Comparison of ENCODE assay signal across 8 cellular contexts in genomic region chr11:125112235-125112604, GRCh38. TPM values are rescaled to one million over a fixed set of nuclear protein-coding genes. Genes with fewer than 3 reads are reported as not detected.
A peak's percentile ranks its signal among the peaks of the same experiment; 100 is the strongest.
DNase-seq lines count a peak whose midpoint lies in the region; ATAC-seq, FAIRE-seq and TF ChIP-seq lines count a peak whose summit lies in the region.

No MANE protein-coding gene starts in this region.

- H4K5ac ChIP-seq in H1 (ENCODE audit: insufficient read length, low read depth, low read length) = peak overlapping the region; percentile 59

- no peak overlapping the region for H2BK20ac ChIP-seq in H1 (ENCODE audit: low read length)

- no peak overlapping the region for H2BK5ac ChIP-seq in H1 (ENCODE audit: low read depth, low read length)

- H3K4me1 ChIP-seq in CD8-positive, alpha-beta T cell (ENCODE audit: insufficient read depth, low read length) = peaks cover 15% of the 10 kb centered on the region
- H3K4me1 ChIP-seq in OCI-LY7 (ENCODE audit: insufficient read depth, low read length, poor library complexity, severe bottlenecking) = peaks cover 17% of the 10 kb centered on the region
- H3K4me1 ChIP-seq in H1 (replicated peaks in 1 of 4; ENCODE audit: control insufficient read depth in 3 of 4, insufficient read depth in 4 of 4, low read length in 3 of 4) = peaks cover 2 to 6% (median 3%) of the 10 kb centered on the region in 4 experiments; a peak in 3 of 7 replicates
- no peaks in the 10 kb centered on the region for H3K4me1 ChIP-seq in osteoblast (ENCODE audit: insufficient read depth, low read length)

- no peak overlapping the region for H3K23ac ChIP-seq in H1 (ENCODE audit: insufficient read length)

- peaks cover 4% of the 10 kb centered on the region for H3K9me3 Mint-ChIP-seq in CD8-positive, alpha-beta T cell

- peak overlapping the region; percentile 89 for H3K4me3 ChIP-seq in CD8-positive, alpha-beta T cell (ENCODE audit: low read depth, low read length)
- H3K4me3 ChIP-seq in OCI-LY7 (ENCODE audit: low read depth, low read length, poor library complexity, severe bottlenecking) (peak overlapping the region; percentile 55), H1 (ENCODE audit: extremely low read depth in 1 of 4, insufficient read depth in 2 of 4, low read depth in 3 of 4, low read length in 4 of 4) (peak overlapping the region; percentile 13 to 51 (median 30); a peak in 5 of 8 replicates), osteoblast (ENCODE audit: insufficient read depth, low read length) (peak overlapping the region; percentile 71)

- intact Hi-C loops in CD8-positive, alpha-beta T cell (cut with DNase I, micrococcal nuclease) = loop anchor here (5.0 to 10.0 kb wide), 9 partner anchors 350 to 1370 kb away; partner anchors contain the start of genes FAM118B (in 2 of the 2), RPUSD4 (in 2 of the 2), STT3A (in 2 of the 2) and ESAM (in 1 of the 2)
- intact Hi-C loops in OCI-LY7 (cut with micrococcal nuclease; ENCODE audit: unreplicated experiment) = loop anchor here (5.0 kb wide), 2 partner anchors 40 to 315 kb away; no protein-coding TSS in a partner anchor
- intact Hi-C loops in sciatic nerve (cut with DNase I) = no loop called here

- peaks cover 3% of the 10 kb centered on the region; the same call in 1 of the 2 replicates for H3K23me2 ChIP-seq in H1 (ENCODE audit: low read depth, low read length)

- no peak for TF ChIP-seq CTCF in CD8-positive, alpha-beta T cell (IDR thresholded peaks at IDR 0.05)
- TF ChIP-seq CTCF in OCI-LY7 (conservative IDR thresholded peaks at IDR 0.05; ENCODE audit: low read length) (no peak), H1 (IDR thresholded peaks at IDR 0.05; ENCODE audit: control extremely low read depth in 1 of 3, insufficient read depth in 1 of 3, low read depth in 1 of 3, low read length in 3 of 3) (no peak), osteoblast (IDR thresholded peaks at IDR 0.05; ENCODE audit: extremely low read depth, low read depth, low read length) (no peak), GM10266 (IDR thresholded peaks at IDR 0.05; ENCODE audit: control insufficient read depth, insufficient read depth, low read depth, missing control alignments) (no peak)

- no peaks in the 10 kb centered on the region; the same call in 1 of the 2 replicates for H3K79me1 ChIP-seq in H1 (ENCODE audit: low read depth, low read length)

- peak overlapping the region; percentile 75 for H3K27ac ChIP-seq in CD8-positive, alpha-beta T cell (ENCODE audit: low read depth, low read length)
- no peak overlapping the region for H3K27ac ChIP-seq in OCI-LY7 (ENCODE audit: low read depth, low read length, poor library complexity, severe bottlenecking)
- no peak overlapping the region for H3K27ac ChIP-seq in H1 (ENCODE audit: low read depth, low read length)
- peak overlapping the region; percentile 60 for H3K27ac ChIP-seq in osteoblast (ENCODE audit: low read depth, low read length)

- no peak overlapping the region for H3K56ac ChIP-seq in H1 (replicated peaks; ENCODE audit: insufficient read length, low read depth, low read length)

- H3K14ac ChIP-seq in H1 (ENCODE audit: insufficient read length) = no peak overlapping the region

- no peak for ATAC-seq in CD8-positive, alpha-beta T cell
- no peak for ATAC-seq in sciatic nerve

- TF ChIP-seq POLR2A in H1 (IDR thresholded peaks at IDR 0.05; ENCODE audit: control extremely low read depth in 1 of 2, low read depth in 2 of 2, low read length in 2 of 2) = no peak

- peaks cover 8% of the 10 kb centered on the region for H3K36me3 Mint-ChIP-seq in CD8-positive, alpha-beta T cell

- 75% methylated on average over 8 of the region's 8 CpGs; no CpG with 5 or more reads in 1 of the 2 experiments for WGBS in H1 (ENCODE audit: extremely low coverage in 1 of 2, insufficient coverage in 1 of 2, insufficient read length in 1 of 2, insufficient replicate concordance in 2 of 2, low coverage in 1 of 2, low lambda C conversion rate in 2 of 2, missing lambda C conversion rate in 1 of 2), 2 experiments

- H3K4me2 ChIP-seq in OCI-LY7 (ENCODE audit: low read length) = peak overlapping the region; percentile 61
- peak overlapping the region; percentile 71 to 88 for H3K4me2 ChIP-seq in H1 (ENCODE audit: insufficient read depth in 1 of 2, low read depth in 2 of 2, low read length in 2 of 2)
- H3K4me2 ChIP-seq in osteoblast (ENCODE audit: insufficient read depth, low read length) = peak overlapping the region; percentile 91

- TF ChIP-seq RAD21 in H1 (IDR thresholded peaks at IDR 0.05 in 1 of 2, conservative IDR thresholded peaks at IDR 0.05 in 1 of 2; ENCODE audit: low read depth in 2 of 2, low read length in 2 of 2) = no peak

- peak overlapping the region; percentile 99 for H3K4me3 Mint-ChIP-seq in CD8-positive, alpha-beta T cell

- CTCF ChIA-PET in CD8-positive, alpha-beta T cell (lab: Charles Lee) = interaction anchor here (0.9 to 3.1 kb wide), 6 partner anchors 12 to 161 kb away, joined by 3 to 14 read pairs (median 4); partner anchors contain the start of gene CCDC15
- CTCF ChIA-PET in OCI-LY7 (lab: Charles Lee; ENCODE audit: unreplicated experiment) = interaction anchor here (1.1 to 3.7 kb wide), 3 partner anchors 12 to 21 kb away, joined by 4 to 20 read pairs (median 7); no protein-coding TSS in a partner anchor
- CTCF ChIA-PET in H1 (lab: Charles Lee; ENCODE audit: partially characterized antibody) = interaction anchor here (0.8 to 13.5 kb wide), 15 partner anchors 9 to 317 kb away, joined by 3 to 247 read pairs (median 7); no protein-coding TSS in a partner anchor

- peak overlapping the region; percentile 12 for H4K91ac ChIP-seq in H1 (replicated peaks; ENCODE audit: insufficient read length, low read length)

- H3K9me2 ChIP-seq in OCI-LY7 (ENCODE audit: insufficient read depth, low read length) = no peaks in the 10 kb centered on the region

- no peaks in the 10 kb centered on the region for H3K27me3 Mint-ChIP-seq in CD8-positive, alpha-beta T cell (ENCODE audit: low read depth)

- no peak overlapping the region for H2BK12ac ChIP-seq in H1 (ENCODE audit: low read depth, low read length)

- H2AFZ ChIP-seq in OCI-LY7 (ENCODE audit: low read length) (peak overlapping the region; percentile 59; the same call in 1 of the 2 replicates), H1 (ENCODE audit: low read length) (peak overlapping the region; percentile 28; the same call in 1 of the 2 replicates), osteoblast (ENCODE audit: low read length) (peak overlapping the region; percentile 99)

- no peak overlapping the region for H2AK5ac ChIP-seq in H1 (ENCODE audit: low read depth, low read length)

- H2BK15ac ChIP-seq in H1 (ENCODE audit: low read length) = 0 out of 2 replicates have a peak overlapping the region, but pooled peaks have one; percentile 73

- no peak for FAIRE-seq in H1 (lab: Jason Lieb, UNC)

- H3K79me2 ChIP-seq in OCI-LY7 (ENCODE audit: insufficient read depth, low read depth, low read length) (peaks cover 11% of the 10 kb centered on the region; the same call in 1 of the 2 replicates), H1 (ENCODE audit: control insufficient read depth in 1 of 2, insufficient read depth in 2 of 2, low read length in 2 of 2) (peaks cover 0 to 13% of the 10 kb centered on the region in 2 experiments; a peak in 2 of 4 replicates), osteoblast (ENCODE audit: insufficient read depth, low read length) (peaks cover 9% of the 10 kb centered on the region)

- H4K20me1 ChIP-seq in OCI-LY7 (ENCODE audit: insufficient read depth, low read length) (no peaks in the 10 kb centered on the region), H1 (replicated peaks in 1 of 2; ENCODE audit: control insufficient read depth in 1 of 2, insufficient read depth in 2 of 2, low read length in 2 of 2) (no peaks in the 10 kb centered on the region), osteoblast (ENCODE audit: insufficient read depth, low read length) (no peaks in the 10 kb centered on the region)

- POLR2A ChIA-PET in CD8-positive, alpha-beta T cell (lab: Charles Lee) = interaction anchor here (0.7 to 3.2 kb wide), 7 partner anchors 8 to 192 kb away, joined by 3 to 15 read pairs (median 3); partner anchors contain the start of gene CCDC15
- POLR2A ChIA-PET in OCI-LY7 (lab: Charles Lee) = interaction anchor here (0.6 to 2.7 kb wide), 8 partner anchors 12 to 277 kb away, joined by 3 to 19 read pairs (median 6); partner anchors contain the start of gene CCDC15
- POLR2A ChIA-PET in H1 (lab: Charles Lee; ENCODE audit: partially characterized antibody) = interaction anchor here (1.4 to 2.1 kb wide), 2 partner anchors 30 to 290 kb away, joined by 3 to 4 read pairs; no protein-coding TSS in a partner anchor

- H3K27me3 ChIP-seq in CD8-positive, alpha-beta T cell (ENCODE audit: insufficient read depth, low read length) = no peaks in the 10 kb centered on the region
- H3K27me3 ChIP-seq in H1 (replicated peaks in 1 of 4; ENCODE audit: control insufficient read depth in 3 of 4, extremely low read depth in 1 of 4, insufficient read depth in 3 of 4, low read length in 3 of 4) (peaks cover 0 to 2% (median 0%) of the 10 kb centered on the region in 4 experiments; a peak in 2 of 7 replicates), osteoblast (ENCODE audit: insufficient read depth, low read length) (peaks cover 4% of the 10 kb centered on the region)

- TF ChIP-seq EP300 in H1 (IDR thresholded peaks at IDR 0.05; ENCODE audit: borderline replicate concordance in 1 of 2, low read depth in 2 of 2, low read length in 2 of 2) = no peak

- H3K4me1 Mint-ChIP-seq in CD8-positive, alpha-beta T cell (ENCODE audit: low read depth) = peaks cover 20% of the 10 kb centered on the region

- TSS peak; percentile 95 for BruUV-seq in OCI-LY7 (replicated peaks; lab: Mats Ljungman, UMichigan)

- H3K36me3 ChIP-seq in CD8-positive, alpha-beta T cell (ENCODE audit: insufficient read depth, low read length) = no peaks in the 10 kb centered on the region
- H3K36me3 ChIP-seq in OCI-LY7 (ENCODE audit: insufficient read depth, low read length) (peaks cover 5% of the 10 kb centered on the region; the same call in 1 of the 2 replicates), H1 (ENCODE audit: control insufficient read depth in 2 of 4, insufficient read depth in 4 of 4, low read length in 3 of 4) (peaks cover 0 to 4% (median under 1%) of the 10 kb centered on the region in 4 experiments; a peak in 3 of 8 replicates), osteoblast (ENCODE audit: insufficient read depth, low read length) (no peaks in the 10 kb centered on the region)

- H3K4ac ChIP-seq in H1 (replicated peaks; ENCODE audit: insufficient read length, low read depth, low read length) = no peak overlapping the region

- no peak overlapping the region for H4K8ac ChIP-seq in H1 (ENCODE audit: extremely low read depth, insufficient read depth, low read length)

- no peak overlapping the region for H3K9ac ChIP-seq in H1 (replicated peaks in 1 of 4; ENCODE audit: extremely low read depth in 1 of 4, low read depth in 3 of 4, low read length in 3 of 4)

- H2BK120ac ChIP-seq in H1 (replicated peaks; ENCODE audit: low read depth, low read length) = no peak overlapping the region

- no peaks in the 10 kb centered on the region for H3K9me3 ChIP-seq in CD8-positive, alpha-beta T cell (ENCODE audit: low read length)
- H3K9me3 ChIP-seq in OCI-LY7 (ENCODE audit: low read length) (peaks cover 7% of the 10 kb centered on the region; the same call in 1 of the 2 replicates), H1 (ENCODE audit: insufficient read depth in 2 of 2, low read depth in 1 of 2, low read length in 1 of 2) (peaks cover 0 to under 1% of the 10 kb centered on the region in 2 experiments; a peak in 1 of 4 replicates), osteoblast (ENCODE audit: low read depth, low read length) (no peaks in the 10 kb centered on the region)

- H3K27ac Mint-ChIP-seq in CD8-positive, alpha-beta T cell = peak overlapping the region; percentile 96

- no peak for DNase-seq in CD8-positive, alpha-beta T cell
- no peak for DNase-seq in OCI-LY7 (ENCODE audit: low spot score)
- DNase-seq in H1 (ENCODE audit: low read depth in 1 of 2, low spot score in 2 of 2) = no peak
- DNase-seq in osteoblast (ENCODE audit: insufficient read length, low spot score, missing footprints) = no peak
- no peak for DNase-seq in sciatic nerve (ENCODE audit: low spot score)
- DNase-seq in midbrain (lab: John Stamatoyannopoulos, UW) = no peak
- DNase-seq in foreskin melanocyte = no peak
- no peak for DNase-seq in GM10266 (ENCODE audit: extremely low spot score)

- H3K18ac ChIP-seq in H1 (ENCODE audit: extremely low read depth, low read length) = no peak overlapping the region

RNA-seq across cellular contexts. Expression of gene TMEM218, which starts 0.8 kb away (rescaled TPM):
- 1 to 10 TPM; 2.5 to 3.4 TPM for total RNA-seq in CD8-positive, alpha-beta T cell
- total RNA-seq in OCI-LY7 (2014; rRNA removed; shearing (Covaris generic)) = 19.6 and 28.1 TPM in 2 replicates
- 24.4 and 25.4 TPM in 2 replicates for total RNA-seq in OCI-LY7 (2022)
- total RNA-seq in H1 (2021; fragmentation: NEBNext Ultra II Directional; extraction: Animal tissue kit (Norgen Biotek cat#: 25700)) = 17.0 and 17.3 TPM in 2 replicates
- 30.5 and 33.5 TPM in 2 replicates for polyA plus RNA-seq in H1 (2011; rRNA removed)
- 29.4 TPM for polyA plus RNA-seq in H1 (2011; cell fraction: cytosol; rRNA removed)
- 15.6 TPM for polyA plus RNA-seq in H1 (2011; cell fraction: nucleus; rRNA removed)
- polyA plus RNA-seq in H1 (2012, experiment 1 of 2) = 16.9 to 20.3 TPM (median 18.0 TPM) in 4 replicates
- polyA plus RNA-seq in H1 (2012, experiment 2 of 2) = 13.3 TPM
- polyA plus RNA-seq in H1 (2013, experiment 1 of 2) = 13.5 TPM
- polyA plus RNA-seq in H1 (2013, experiment 2 of 2) = 15.3 TPM
- polyA minus RNA-seq in H1 (2011; rRNA and poly(A)+ RNA removed) = 11.7 and 14.4 TPM in 2 replicates
- polyA minus RNA-seq in H1 (2011; cell fraction: cytosol; rRNA and poly(A)+ RNA removed) = 8.3 TPM
- 13.3 TPM for polyA minus RNA-seq in H1 (2011; cell fraction: nucleus; rRNA and poly(A)+ RNA removed)
- 22.1 and 30.0 TPM in 2 replicates for total RNA-seq in osteoblast
- total RNA-seq in sciatic nerve = 15.2 TPM

RNA-seq across cellular contexts. Expression of gene SLC37A2, which starts 49.1 kb away (rescaled TPM):
- total RNA-seq in CD8-positive, alpha-beta T cell = under 1 TPM in 1 of 2 experiments, not detected in 1; 0.16 TPM
- 0.57 and 0.82 TPM in 2 replicates for total RNA-seq in OCI-LY7 (2014; rRNA removed; shearing (Covaris generic))
- total RNA-seq in OCI-LY7 (2022) = 0.72 and 0.93 TPM in 2 replicates
- 1.1 and 1.3 TPM in 2 replicates for total RNA-seq in H1 (2021; fragmentation: NEBNext Ultra II Directional; extraction: Animal tissue kit (Norgen Biotek cat#: 25700))
- polyA plus RNA-seq in H1 (2011; rRNA removed) = 1.9 and 2.0 TPM in 2 replicates
- 2.3 TPM for polyA plus RNA-seq in H1 (2011; cell fraction: cytosol; rRNA removed)
- 5.3 TPM for polyA plus RNA-seq in H1 (2011; cell fraction: nucleus; rRNA removed)
- 1.4 to 1.9 TPM (median 1.7 TPM) in 4 replicates for polyA plus RNA-seq in H1 (2012, experiment 1 of 2)
- 0.96 TPM for polyA plus RNA-seq in H1 (2012, experiment 2 of 2)
- polyA plus RNA-seq in H1 (2013, experiment 1 of 2) = 0.95 TPM
- polyA plus RNA-seq in H1 (2013, experiment 2 of 2) = 0.75 TPM
- 2.1 and 3.3 TPM in 2 replicates for polyA minus RNA-seq in H1 (2011; rRNA and poly(A)+ RNA removed)
- 1.2 TPM for polyA minus RNA-seq in H1 (2011; cell fraction: cytosol; rRNA and poly(A)+ RNA removed)
- polyA minus RNA-seq in H1 (2011; cell fraction: nucleus; rRNA and poly(A)+ RNA removed) = 3.2 TPM
- 0.29 and 0.36 TPM in 2 replicates for total RNA-seq in osteoblast
- 12.7 TPM for total RNA-seq in sciatic nerve

RNA-seq across cellular contexts. Expression of gene PKNOX2, which starts 52.3 kb away (rescaled TPM):
- not detected for total RNA-seq in CD8-positive, alpha-beta T cell
- not detected in 2 replicates for total RNA-seq in OCI-LY7 (2014; rRNA removed; shearing (Covaris generic))
- total RNA-seq in OCI-LY7 (2022) (not detected in 2 replicates), osteoblast (under 0.01 and 1.2 TPM in 2 replicates), sciatic nerve (17.3 TPM)
- 1.9 and 2.0 TPM in 2 replicates for total RNA-seq in H1 (2021; fragmentation: NEBNext Ultra II Directional; extraction: Animal tissue kit (Norgen Biotek cat#: 25700))
- 2.0 and 2.5 TPM in 2 replicates for polyA plus RNA-seq in H1 (2011; rRNA removed)
- 1.3 TPM for polyA plus RNA-seq in H1 (2011; cell fraction: cytosol; rRNA removed)
- 2.1 TPM for polyA plus RNA-seq in H1 (2011; cell fraction: nucleus; rRNA removed)
- polyA plus RNA-seq in H1 (2012, experiment 1 of 2) = 2.4 to 3.4 TPM (median 2.8 TPM) in 4 replicates
- polyA plus RNA-seq in H1 (2012, experiment 2 of 2) = 1.4 TPM
- 0.26 TPM for polyA plus RNA-seq in H1 (2013, experiment 1 of 2)
- 0.24 TPM for polyA plus RNA-seq in H1 (2013, experiment 2 of 2)
- 1.8 and 1.9 TPM in 2 replicates for polyA minus RNA-seq in H1 (2011; rRNA and poly(A)+ RNA removed)
- polyA minus RNA-seq in H1 (2011; cell fraction: cytosol; rRNA and poly(A)+ RNA removed) = 1.4 TPM
- polyA minus RNA-seq in H1 (2011; cell fraction: nucleus; rRNA and poly(A)+ RNA removed) = 5.6 TPM

Comparison
In these comparisons a context has a peak if more than half of its experiments do, and no peak if none do; other contexts are left out.
1. H3K27ac ChIP-seq: peak in CD8-positive, alpha-beta T cell (single experiment) and osteoblast (single experiment); none in OCI-LY7 (single experiment) and H1 (single experiment).
2. H3K4me3 ChIP-seq: peak in every context shown above with its lines; median percentile 89 in CD8-positive, alpha-beta T cell; 71 in osteoblast; 55 in OCI-LY7; 30 in H1.
3. H2AFZ ChIP-seq: peak in every context shown above with its lines; median percentile 99 in osteoblast; 59 in OCI-LY7; 28 in H1.
4. Peak in every context shown above with its lines, with median percentiles within 50 percentile points of each other: H3K4me2 ChIP-seq.